Comparison of ENCODE assay signal across 9 cellular contexts in genomic region chrX:30715976-30716375, GRCh38.
"Had no signal": no experiment of that assay in that cellular context is flagged by ENCODE, and none has a peak within 500 bp of the region (broad histone marks: within the 10 kb centered on the region; RNA-seq: fewer than 3 reads in every experiment).

No MANE protein-coding gene starts in this region.

- DNase-seq: HFFc6, KBM-7 had no signal

- H2AFZ ChIP-seq: GM23338 had no signal

- H3K4me3 ChIP-seq: GM23338, HAP-1 had no signal

- H3K4me3 Mint-ChIP-seq: GM23338, HFFc6, IgD-negative memory B cell had no signal

- H3K27ac ChIP-seq: HL-60 had no signal

- H3K4me1 ChIP-seq: HAP-1 had no signal

- H3K9me3 ChIP-seq: HAP-1 had no signal

- H3K4me2 ChIP-seq: GM23338 had no signal

- H3K36me3 ChIP-seq: HAP-1 had no signal

- H3K27me3 Mint-ChIP-seq: IgD-negative memory B cell had no signal

- FAIRE-seq: H1, H54, HepG2 had no signal

- H3K4me1 Mint-ChIP-seq: GM23338 had no signal

- H3K9me3 Mint-ChIP-seq: GM23338, HFFc6 had no signal

- H3K27ac Mint-ChIP-seq: GM23338, HFFc6, IgD-negative memory B cell had no signal
